In genomic region chr2:1795261-1795828, GRCh38 we compare ENCODE assay signal across 18 cellular contexts. TPM values are rescaled to one million over a fixed set of nuclear protein-coding genes. Genes with fewer than 3 reads are reported as not detected.
DNase-seq lines count a peak whose midpoint lies in the region; ATAC-seq and TF ChIP-seq lines count a peak whose summit lies in the region.
"Had no signal": no experiment of that assay in that cellular context is flagged by ENCODE, and none has a peak within 500 bp of the region (broad histone marks: within the 10 kb centered on the region; RNA-seq: fewer than 3 reads in every experiment).

No MANE protein-coding gene starts in this region.

- DNase-seq in activated CD4-positive, alpha-beta T cell treated with anti-CD3 and anti-CD28 coated beads, Interleukin-2, amount 10 ng/mL, durations not matched to agents 24 days and 14 days: no peak
- DNase-seq in activated CD4-positive, alpha-beta T cell treated with anti-CD3 and anti-CD28 coated beads, Interleukin-2, amount 50 U/mL, for 48 hours: no peak
- DNase-seq in chondrocyte (ENCODE audit: low spot score) (peak; percentile 71), testis (no peak), progenitor cell of endocrine pancreas (ENCODE audit: low spot score, unreplicated experiment) (no peak)
- DNase-seq: 8988T; CD4-positive, CD25-positive, alpha-beta regulatory T cell; COR-L47; DMS 273 treated with DMSO at 0.1 percent for 48 hours; H7; NCI-H2227 treated with DMSO at 0.1 percent for 48 hours; NCI-H510A treated with DMSO at 0.1 percent for 48 hours; NCI-H82; SHP77 treated with DMSO at 0.1 percent for 48 hours had no signal

- peaks cover 10% of the 10 kb centered on the region for H3K27me3 Mint-ChIP-seq in activated CD4-positive, alpha-beta T cell treated with anti-CD3 and anti-CD28 coated beads, Interleukin-2, amount 10 ng/mL, durations not matched to agents 24 days and 14 days
- H3K27me3 Mint-ChIP-seq in chondrocyte (ENCODE audit: low read depth): peaks cover 6% of the 10 kb centered on the region
- peaks cover 3% of the 10 kb centered on the region for H3K27me3 Mint-ChIP-seq in nephron (ENCODE audit: low read depth)
- peaks cover 12% of the 10 kb centered on the region for H3K27me3 Mint-ChIP-seq in progenitor cell of endocrine pancreas
- H3K27me3 Mint-ChIP-seq: CD4-positive, CD25-positive, alpha-beta regulatory T cell had no signal

- intact Hi-C loops in activated CD4-positive, alpha-beta T cell treated with anti-CD3 and anti-CD28 coated beads, Interleukin-2, amount 10 ng/mL, durations not matched to agents 24 days and 14 days (cut with micrococcal nuclease): no loop called here
- intact Hi-C loops in testis (cut with DNase I; ENCODE audit: low total_unique reads): no loop called here

- H3K4me1 ChIP-seq in testis: peaks cover 9% of the 10 kb centered on the region

- H3K36me3 Mint-ChIP-seq in activated CD4-positive, alpha-beta T cell treated with anti-CD3 and anti-CD28 coated beads, Interleukin-2, amount 10 ng/mL, durations not matched to agents 24 days and 14 days (ENCODE audit: low read depth): no peaks in the 10 kb centered on the region
- H3K36me3 Mint-ChIP-seq in chondrocyte (ENCODE audit: low read depth) (no peaks in the 10 kb centered on the region), nephron (ENCODE audit: low read depth) (no peaks in the 10 kb centered on the region), progenitor cell of endocrine pancreas (ENCODE audit: insufficient read depth) (no peaks in the 10 kb centered on the region)
- H3K36me3 Mint-ChIP-seq: CD4-positive, CD25-positive, alpha-beta regulatory T cell had no signal

- no peak for TF ChIP-seq CTCF in chondrocyte (IDR thresholded peaks at IDR 0.05)
- TF ChIP-seq CTCF in nephron (IDR thresholded peaks at IDR 0.05; ENCODE audit: unreplicated experiment in 3 of 3): no peak
- TF ChIP-seq CTCF in testis (IDR thresholded peaks at IDR 0.05): no peak
- no peak for TF ChIP-seq CTCF in progenitor cell of endocrine pancreas (IDR thresholded peaks at IDR 0.05; ENCODE audit: unreplicated experiment)

- no peaks in the 10 kb centered on the region for H3K9me3 ChIP-seq in testis

- H3K9me3 Mint-ChIP-seq in activated CD4-positive, alpha-beta T cell treated with anti-CD3 and anti-CD28 coated beads, Interleukin-2, amount 10 ng/mL, durations not matched to agents 24 days and 14 days: no peaks in the 10 kb centered on the region
- H3K9me3 Mint-ChIP-seq in chondrocyte (ENCODE audit: low read depth) (no peaks in the 10 kb centered on the region), nephron (no peaks in the 10 kb centered on the region), progenitor cell of endocrine pancreas (ENCODE audit: low read depth) (no peaks in the 10 kb centered on the region)
- H3K9me3 Mint-ChIP-seq: HFFc6 had no signal

- H3K27me3 ChIP-seq in testis: no peaks in the 10 kb centered on the region

- peak overlapping the region; percentile 31 to 57 for H3K27ac ChIP-seq in testis

- peaks cover 3% of the 10 kb centered on the region for H3K4me1 Mint-ChIP-seq in activated CD4-positive, alpha-beta T cell treated with anti-CD3 and anti-CD28 coated beads, Interleukin-2, amount 10 ng/mL, durations not matched to agents 24 days and 14 days
- H3K4me1 Mint-ChIP-seq in chondrocyte (ENCODE audit: low read depth) (no peaks in the 10 kb centered on the region), nephron (peaks cover 68% of the 10 kb centered on the region), progenitor cell of endocrine pancreas (ENCODE audit: low read depth) (no peaks in the 10 kb centered on the region)
- H3K4me1 Mint-ChIP-seq: CD4-positive, CD25-positive, alpha-beta regulatory T cell had no signal

- H3K4me3 ChIP-seq in testis: no peak overlapping the region

- no peaks in the 10 kb centered on the region for H3K36me3 ChIP-seq in testis (ENCODE audit: low read depth, missing control alignments)

- WGBS in testis, 2 donors: 78 to 80% methylated on average over 7 to 19 of the region's 19 CpGs

- no peak overlapping the region for H3K4me3 Mint-ChIP-seq in activated CD4-positive, alpha-beta T cell treated with anti-CD3 and anti-CD28 coated beads, Interleukin-2, amount 10 ng/mL, durations not matched to agents 24 days and 14 days
- H3K4me3 Mint-ChIP-seq in chondrocyte (ENCODE audit: unreplicated experiment): no peak overlapping the region
- H3K4me3 Mint-ChIP-seq in nephron: no peak overlapping the region
- H3K4me3 Mint-ChIP-seq in progenitor cell of endocrine pancreas (ENCODE audit: low read depth): no peak overlapping the region
- H3K4me3 Mint-ChIP-seq: CD4-positive, CD25-positive, alpha-beta regulatory T cell; HFFc6 had no signal

- no peak for ATAC-seq in HG03457 (IDR thresholded peaks at IDR 0.05; ENCODE audit: unreplicated experiment)
- no peak for ATAC-seq in HG03097 (IDR thresholded peaks at IDR 0.05; ENCODE audit: low FRiP score, unreplicated experiment)

- H3K27ac Mint-ChIP-seq in activated CD4-positive, alpha-beta T cell treated with anti-CD3 and anti-CD28 coated beads, Interleukin-2, amount 10 ng/mL, durations not matched to agents 24 days and 14 days: peak overlapping the region; percentile 41
- H3K27ac Mint-ChIP-seq in chondrocyte (ENCODE audit: unreplicated experiment) (no peak overlapping the region), nephron (peak overlapping the region; percentile 10 to 91 (median 73)), progenitor cell of endocrine pancreas (no peak overlapping the region)
- H3K27ac Mint-ChIP-seq: CD4-positive, CD25-positive, alpha-beta regulatory T cell had no signal

- TF ChIP-seq POLR2A in testis (IDR thresholded peaks at IDR 0.05): no peak

RNA-seq across cellular contexts. Expression of gene PXDN, which starts 51.0 kb away (rescaled TPM):
- 1.1 and 1.3 TPM in 2 replicates for total RNA-seq in activated CD4-positive, alpha-beta T cell treated with anti-CD3 and anti-CD28 coated beads, Interleukin-2, amount 10 ng/mL, durations not matched to agents 24 days and 14 days
- total RNA-seq in chondrocyte (499 to 576 TPM (median 571 TPM) in 3 replicates), testis (10 to 100 TPM; 33.8 to 41.8 TPM), progenitor cell of endocrine pancreas (242 and 256 TPM in 2 replicates)
- 26.7 TPM for polyA plus RNA-seq in testis (ENCODE audit: insufficient read depth, low read depth, low replicate concordance)
- polyA plus RNA-seq: CD4-positive, CD25-positive, alpha-beta regulatory T cell had no signal

Comparison
In these comparisons a context has a peak if more than half of its experiments do, and no peak if none do; other contexts are left out.
1. H3K27ac Mint-ChIP-seq: peak in activated CD4-positive, alpha-beta T cell treated with anti-CD3 and anti-CD28 coated beads, Interleukin-2, amount 10 ng/mL, durations not matched to agents 24 days and 14 days (single experiment) and nephron (3 of 3); none in chondrocyte (single experiment) and progenitor cell of endocrine pancreas (single experiment).
2. RNA of gene PXDN, which starts 51.0 kb away (total RNA-seq): 499 to 576 TPM in chondrocyte, 242 to 256 TPM in progenitor cell of endocrine pancreas and 33.8 to 41.8 TPM in testis; 1.1 to 1.3 TPM in activated CD4-positive, alpha-beta T cell treated with anti-CD3 and anti-CD28 coated beads, Interleukin-2, amount 10 ng/mL, durations not matched to agents 24 days and 14 days; every median in the first group is over 10 times any median in the second.